32 cellular contexts compared by ENCODE assay signal in genomic region chr19:42388851-42389489, GRCh38. TPM values are rescaled to one million over a fixed set of nuclear protein-coding genes. Genes with fewer than 3 reads are reported as not detected.
"Had no signal": no experiment of that assay in that cellular context is flagged by ENCODE, and none has a peak within 500 bp of the region (broad histone marks: within the 10 kb centered on the region; RNA-seq: fewer than 3 reads in every experiment).

No MANE protein-coding gene starts in this region.

- H3K36me3 ChIP-seq: ascending aorta, breast epithelium, cardiac muscle cell, colonic mucosa, gastrocnemius medialis, heart left ventricle had no signal

- H3K4me1 ChIP-seq: breast epithelium, colonic mucosa, foreskin keratinocyte had no signal

- H3K27me3 ChIP-seq: breast epithelium had no signal

- H3K27ac ChIP-seq: ascending aorta, breast epithelium, cardiac muscle cell, colonic mucosa, epithelial cell of prostate, foreskin keratinocyte, gastrocnemius medialis, heart left ventricle had no signal

- H3K9me3 ChIP-seq: ascending aorta, breast epithelium, colonic mucosa, gastrocnemius medialis, heart left ventricle had no signal

- H3K4me3 ChIP-seq: ascending aorta, breast epithelium, cardiac muscle cell, colonic mucosa, gastrocnemius medialis, heart left ventricle had no signal

- DNase-seq: activated CD4-positive, alpha-beta memory T cell treated with anti-CD3 and anti-CD28 coated beads, Interleukin-2, amount 10 ng/mL, durations not matched to agents 7 days and 5 days; activated CD4-positive, alpha-beta T cell treated with anti-CD3 and anti-CD28 coated beads for 1 hour; activated CD4-positive, alpha-beta T cell treated with anti-CD3 and anti-CD28 coated beads for 4 hours; activated CD4-positive, alpha-beta T cell treated with anti-CD3 and anti-CD28 coated beads, Interleukin-2, amount 10 ng/mL, durations not matched to agents 7 days and 5 days; activated CD4-positive, alpha-beta T cell treated with anti-CD3 and anti-CD28 coated beads, Interleukin-2, amount 50 U/mL, for 4 hours; activated CD4-positive, CD25-positive, alpha-beta regulatory T cell; activated CD8-positive, alpha-beta memory T cell treated with anti-CD3 and anti-CD28 coated beads, Interleukin-2, amount 50 U/mL, for 48 hours; activated gamma-delta T cell; activated naive CD4-positive, alpha-beta T cell; activated naive CD4-positive, alpha-beta T cell treated with anti-CD3 and anti-CD28 coated beads, Interleukin-2, amount 10 ng/mL, durations not matched to agents 7 days and 5 days; activated naive CD8-positive, alpha-beta T cell treated with anti-CD3 and anti-CD28 coated beads, Interleukin-2, amount 10 ng/mL, durations not matched to agents 7 days and 5 days; activated T-cell treated with anti-CD3 and anti-CD28 coated beads for 4 hours; activated T-cell treated with anti-CD3 and anti-CD28 coated beads, Interleukin-2, amount 50 U/mL, for 24 hours; activated T-cell treated with anti-CD3 and anti-CD28 coated beads, Interleukin-2, amount 50 U/mL, for 72 hours; central memory CD4-positive, alpha-beta T cell; cerebellar nuclear complex; colonic mucosa; effector CD8-positive, alpha-beta T cell; foreskin keratinocyte; gastrocnemius medialis; glutamatergic neuron; T-helper 2 cell had no signal

- ATAC-seq: activated naive CD4-positive, alpha-beta T cell treated with anti-CD3 and anti-CD28 coated beads, Interleukin-2, amount 50 U/mL, for 72 hours; activated T-cell treated with anti-CD3 and anti-CD28 coated beads, Interleukin-2, amount 50 U/mL, for 72 hours; esophagus mucosa; foreskin keratinocyte; gastrocnemius medialis; heart left ventricle had no signal

RNA-seq across cellular contexts. Expression of gene CNFN, which starts 1.1 kb away (rescaled TPM):
- total RNA-seq: activated CD4-positive, alpha-beta memory T cell treated with anti-CD3 and anti-CD28 coated beads, Interleukin-2, amount 10 ng/mL, durations not matched to agents 7 days and 5 days; activated CD4-positive, alpha-beta T cell treated with anti-CD3 and anti-CD28 coated beads, Interleukin-2, amount 10 ng/mL, durations not matched to agents 7 days and 5 days; activated naive CD4-positive, alpha-beta T cell treated with anti-CD3 and anti-CD28 coated beads, Interleukin-2, amount 50 U/mL, for 72 hours; activated naive CD8-positive, alpha-beta T cell treated with anti-CD3 and anti-CD28 coated beads, Interleukin-2, amount 10 ng/mL, durations not matched to agents 7 days and 5 days; ascending aorta; gastrocnemius medialis; T-helper 1 cell treated with Interleukin-12 subunit alpha and Interleukin-12 subunit beta and Interleukin-4 antibody, amounts not matched to agents 30 ng/mL and 1 ng/mL, for 36 hours had no signal

RNA-seq across cellular contexts. Expression of gene CXCL17, which starts 53.8 kb away (rescaled TPM):
- total RNA-seq: activated CD4-positive, alpha-beta memory T cell treated with anti-CD3 and anti-CD28 coated beads, Interleukin-2, amount 10 ng/mL, durations not matched to agents 7 days and 5 days; activated CD4-positive, alpha-beta T cell treated with anti-CD3 and anti-CD28 coated beads, Interleukin-2, amount 10 ng/mL, durations not matched to agents 7 days and 5 days; activated naive CD4-positive, alpha-beta T cell treated with anti-CD3 and anti-CD28 coated beads, Interleukin-2, amount 50 U/mL, for 72 hours; activated naive CD8-positive, alpha-beta T cell treated with anti-CD3 and anti-CD28 coated beads, Interleukin-2, amount 10 ng/mL, durations not matched to agents 7 days and 5 days; activated T-cell treated with anti-CD3 and anti-CD28 coated beads, Interleukin-2, amount 50 U/mL, for 72 hours; ascending aorta; cardiac muscle cell; colonic mucosa; dermis microvascular lymphatic vessel endothelial cell; endothelial cell of umbilical vein; foreskin keratinocyte; gastrocnemius medialis; heart left ventricle; T-helper 1 cell treated with Interleukin-12 subunit alpha and Interleukin-12 subunit beta and Interleukin-4 antibody, amounts not matched to agents 30 ng/mL and 1 ng/mL, for 36 hours had no signal
- polyA plus RNA-seq: endothelial cell of umbilical vein, foreskin keratinocyte, heart left ventricle had no signal
